ENCODE assay signal across 7 cellular contexts in the genomic region with DNA sequence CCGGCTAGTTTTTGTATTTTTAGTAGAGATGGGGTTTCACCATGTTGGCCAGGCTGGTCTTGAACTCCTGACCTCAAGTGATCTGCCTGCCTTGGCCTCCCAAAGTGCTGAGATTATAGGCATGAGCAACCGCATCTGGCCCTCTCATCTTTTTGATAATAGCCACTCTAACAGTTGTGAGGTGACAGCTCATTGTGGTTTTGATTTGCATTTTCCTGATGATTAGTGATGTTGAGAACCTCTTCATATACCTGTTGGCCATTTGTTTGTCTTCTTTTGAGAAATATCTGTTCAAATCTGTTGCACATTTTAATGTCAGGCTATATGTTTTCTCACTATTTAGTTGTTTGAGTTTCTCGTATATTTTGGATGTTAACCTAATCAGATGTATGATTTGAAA.
DNase-seq lines count a peak whose midpoint lies in the region; ATAC-seq and TF ChIP-seq lines count a peak whose summit lies in the region.
"Not testable (repeated sequence)": the region's sequence is repeated elsewhere in the genome, so short reads cannot be mapped to it uniquely, and the experiment has no call there.

No MANE protein-coding gene starts in this region.

- not testable (repeated sequence) for H3K79me2 ChIP-seq in DOHH2 (ENCODE audit: control insufficient read depth, low read length)

- not testable (repeated sequence) for H4K20me1 ChIP-seq in DOHH2 (ENCODE audit: control insufficient read depth, insufficient read depth, low read depth, low read length)

- not testable (repeated sequence) for H3K36me3 Mint-ChIP-seq in memory B cell

- not testable (repeated sequence) for H3K9me3 Mint-ChIP-seq in memory B cell

- not testable (repeated sequence) for H3K9me3 ChIP-seq in DOHH2 (ENCODE audit: control insufficient read depth, insufficient read depth, low read length)

- ATAC-seq in GM18502 (IDR thresholded peaks at IDR 0.05; ENCODE audit: poor library complexity, unreplicated experiment) (peak; percentile 71), GM18861 (IDR thresholded peaks at IDR 0.05; ENCODE audit: unreplicated experiment) (peak; percentile 56), GM19351 (IDR thresholded peaks at IDR 0.05; ENCODE audit: unreplicated experiment) (peak; percentile 67), HG02852 (IDR thresholded peaks at IDR 0.05; ENCODE audit: unreplicated experiment) (peak; percentile 58), HG03432 (IDR thresholded peaks at IDR 0.05; ENCODE audit: unreplicated experiment) (peak; percentile 72), memory B cell (ENCODE audit: low read depth) (peak; percentile 51)

- H3K27ac ChIP-seq in DOHH2 (ENCODE audit: low read depth, low read length), result peak overlapping the region; percentile 85

- peak overlapping the region; percentile 30 for H3K4me3 Mint-ChIP-seq in memory B cell

- peak overlapping the region; percentile 30 for H3K4me3 ChIP-seq in DOHH2 (ENCODE audit: low read length)

- DNase-seq in memory B cell (ENCODE audit: low spot score in 2 of 2), result not testable (repeated sequence)

- not testable (repeated sequence) for H3K9me2 ChIP-seq in DOHH2 (replicated peaks; ENCODE audit: control insufficient read depth, low read length)

- not testable (repeated sequence) for H3K27me3 Mint-ChIP-seq in memory B cell

- peaks cover 58% of the 10 kb centered on the region for H3K4me1 ChIP-seq in DOHH2 (ENCODE audit: control insufficient read depth, low read length)

- not testable (repeated sequence) for H3K27me3 ChIP-seq in DOHH2 (ENCODE audit: control insufficient read depth, low read length)

- peak overlapping the region; percentile 68 for H3K4me2 ChIP-seq in DOHH2 (ENCODE audit: low read length)

- not testable (repeated sequence) for H3K36me3 ChIP-seq in DOHH2 (ENCODE audit: control insufficient read depth, low read length)

- H3K27ac Mint-ChIP-seq in memory B cell, result not testable (repeated sequence)

- TF ChIP-seq CTCF in DOHH2 (IDR thresholded peaks at IDR 0.05; ENCODE audit: low read depth, low read length, poor library complexity, severe bottlenecking), result not testable (repeated sequence)

- H3F3A ChIP-seq in DOHH2 (ENCODE audit: control insufficient read depth, insufficient read depth), result not testable (repeated sequence)

- H3K4me1 Mint-ChIP-seq in memory B cell, result peaks cover 39% of the 10 kb centered on the region
